9 cellular contexts compared by ENCODE assay signal in the genomic region with DNA sequence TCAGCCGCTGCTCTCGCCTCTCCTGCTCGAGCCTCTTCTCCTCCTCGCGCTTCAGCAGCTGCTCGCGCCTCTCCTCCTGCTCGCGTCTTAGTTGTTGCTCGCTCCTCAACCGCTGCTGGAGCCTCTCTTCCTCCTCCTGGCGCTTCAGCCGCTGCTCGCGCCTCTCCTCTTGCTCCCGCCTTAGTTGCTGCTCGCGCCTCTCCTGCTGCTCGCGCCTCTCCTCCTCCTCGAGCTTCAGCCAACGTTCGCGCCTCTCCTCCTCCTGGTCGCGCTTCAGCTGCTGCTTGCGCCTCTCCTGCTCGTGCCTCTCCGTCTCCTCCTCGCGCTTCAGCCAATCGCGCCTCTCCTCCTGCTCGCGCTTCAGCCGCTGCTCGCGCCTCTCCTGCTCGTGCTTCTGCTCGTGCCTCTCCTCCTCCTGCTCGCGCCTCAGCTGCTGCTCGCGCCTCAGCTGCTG. TPM values are rescaled to one million over a fixed set of nuclear protein-coding genes. Genes with fewer than 3 reads are reported as not detected.
DNase-seq lines count a peak whose midpoint lies in the region; ATAC-seq and FAIRE-seq lines count a peak whose summit lies in the region.
"Had no signal": no experiment of that assay in that cellular context is flagged by ENCODE, and none has a peak within 500 bp of the region (broad histone marks: within the 10 kb centered on the region; RNA-seq: fewer than 3 reads in every experiment).

No MANE protein-coding gene starts in this region.

- peak; percentile 23 for ATAC-seq in left colon

- H3K4me1 ChIP-seq in adipocyte (ENCODE audit: control insufficient read depth, insufficient read depth, low read length) (peaks cover 38% of the 10 kb centered on the region), thymus (ENCODE audit: control insufficient read depth, insufficient read depth, low read length) (peaks cover 4% of the 10 kb centered on the region)

- no peak overlapping the region for H3K9ac ChIP-seq in adipocyte (ENCODE audit: low read length)

- H3K36me3 ChIP-seq in adipocyte (ENCODE audit: control insufficient read depth, insufficient read depth, low read length, severe bottlenecking) (no peaks in the 10 kb centered on the region), thymus (ENCODE audit: control insufficient read depth, insufficient read depth) (no peaks in the 10 kb centered on the region)

- peaks cover 81% of the 10 kb centered on the region for H3K27me3 ChIP-seq in adipocyte (replicated peaks; ENCODE audit: control insufficient read depth, insufficient read depth, low read length)
- peaks cover 80% of the 10 kb centered on the region for H3K27me3 ChIP-seq in thymus (ENCODE audit: control insufficient read depth, insufficient read depth)

- DNase-seq in GM03348 (ENCODE audit: low spot score) = peak; percentile 27
- peak; percentile 13 for DNase-seq in NCI-H1436 treated with DMSO at 0.1 percent for 48 hours (lab: John Stamatoyannopoulos, UW)
- DNase-seq in adipocyte (ENCODE audit: low read depth) = peak; percentile 42
- DNase-seq in left colon = peak in 1 of 2 donors; percentile 5
- DNase-seq in pons (ENCODE audit: low spot score) = no peak
- no peak for DNase-seq in CD1c-positive myeloid dendritic cell (ENCODE audit: extremely low spot score)
- no peak for DNase-seq in frontal cortex (ENCODE audit: low spot score in 2 of 2)

- H3K4me3 ChIP-seq in adipocyte (ENCODE audit: low read length) (peak overlapping the region; percentile 73), thymus (ENCODE audit: low read length) (peak overlapping the region; percentile 37)

- intact Hi-C loops in left colon (cut with DNase I, micrococcal nuclease) = no loop called here

- H3K9me3 ChIP-seq in adipocyte (ENCODE audit: control insufficient read depth, low read length) (peaks cover 14% of the 10 kb centered on the region), thymus (ENCODE audit: control insufficient read depth) (peaks cover 35% of the 10 kb centered on the region)

- 1% methylated on average over 44 of the region's 44 CpGs for WGBS in thymus

- no peak overlapping the region for H3K27ac ChIP-seq in thymus (ENCODE audit: low read depth)

- no peak for FAIRE-seq in frontal cortex (lab: Jason Lieb, UNC)

RNA-seq across cellular contexts. Expression of a gene that starts 3.7 kb away (rescaled TPM):
- under 1 TPM; 0.06 TPM for total RNA-seq in left colon
- polyA plus RNA-seq in thymus = 1.4 TPM
- total RNA-seq in frontal cortex = under 0.01 TPM
- total RNA-seq: neural crest cell had no signal

RNA-seq across cellular contexts. Expression of a gene that starts 22.7 kb away (rescaled TPM):
- total RNA-seq in left colon (not detected), frontal cortex (not detected)
- 0.16 TPM for polyA plus RNA-seq in thymus
- total RNA-seq: neural crest cell had no signal

RNA-seq across cellular contexts. Expression of a gene that starts 47.5 kb away (rescaled TPM):
- not detected for total RNA-seq in left colon
- 3.2 TPM for polyA plus RNA-seq in thymus
- total RNA-seq in frontal cortex = not detected
- total RNA-seq: neural crest cell had no signal

Comparison
In these comparisons a context has a peak if more than half of its experiments do, and no peak if none do; other contexts are left out.
1. DNase-seq: peak in GM03348 (single experiment), NCI-H1436 treated with DMSO at 0.1 percent for 48 hours (single experiment) and adipocyte (single experiment); none in pons (single experiment), CD1c-positive myeloid dendritic cell (single experiment) and frontal cortex (0 of 2).